15 cellular contexts compared by ENCODE assay signal in genomic region chr2:69954069-69954468, GRCh38. TPM values are rescaled to one million over a fixed set of nuclear protein-coding genes. Genes with fewer than 3 reads are reported as not detected.
DNase-seq lines count a peak whose midpoint lies in the region; ATAC-seq and TF ChIP-seq lines count a peak whose summit lies in the region.
"Had no signal": no experiment of that assay in that cellular context is flagged by ENCODE, and none has a peak within 500 bp of the region (broad histone marks: within the 10 kb centered on the region; RNA-seq: fewer than 3 reads in every experiment).

No MANE protein-coding gene starts in this region.

- intact Hi-C loops in dendritic cell treated with granulocyte-macrophage colony-stimulating factor and Interleukin-4, amounts not matched to agents 40 ng/mL and 50 ng/mL, for 4 days (cut with micrococcal nuclease) = no loop called here
- intact Hi-C loops in psoas muscle (cut with DNase I) = no loop called here

- H3K4me3 Mint-ChIP-seq in activated naive CD4-positive, alpha-beta T cell treated with anti-CD3 and anti-CD28 coated beads, Interleukin-2, amount 10 ng/mL, durations not matched to agents 7 days and 5 days = no peak overlapping the region
- no peak overlapping the region for H3K4me3 Mint-ChIP-seq in T-helper 17 cell
- H3K4me3 Mint-ChIP-seq in dendritic cell treated with granulocyte-macrophage colony-stimulating factor and Interleukin-4, amounts not matched to agents 40 ng/mL and 50 ng/mL, for 4 days = no peak overlapping the region
- H3K4me3 Mint-ChIP-seq: CD14-positive monocyte; CD8-positive, alpha-beta T cell had no signal

- no peaks in the 10 kb centered on the region for H3K27me3 ChIP-seq in psoas muscle (ENCODE audit: insufficient read depth in 3 of 3, low read length in 2 of 3)

- CTCF ChIA-PET in activated naive CD4-positive, alpha-beta T cell treated with anti-CD3 and anti-CD28 coated beads, Interleukin-2, amount 10 ng/mL, durations not matched to agents 7 days and 5 days (lab: Charles Lee) = interaction anchor here (0.8 kb wide), 1 partner anchor 9 kb away, joined by 3 read pairs; no protein-coding TSS in a partner anchor

- H3K9me3 ChIP-seq in T-helper 17 cell (ENCODE audit: control insufficient read depth, low read length, poor library complexity, severe bottlenecking) = no peaks in the 10 kb centered on the region
- H3K9me3 ChIP-seq in psoas muscle = no peaks in the 10 kb centered on the region
- H3K9me3 ChIP-seq: Caco-2 had no signal

- DNase-seq in activated naive CD4-positive, alpha-beta T cell treated with anti-CD3 and anti-CD28 coated beads, Interleukin-2, amount 50 U/mL, for 72 hours (ENCODE audit: low spot score in 2 of 2) = no peak
- no peak for DNase-seq in activated naive CD4-positive, alpha-beta T cell treated with anti-CD3 and anti-CD28 coated beads, Interleukin-2, amount 10 ng/mL, durations not matched to agents 7 days and 5 days
- DNase-seq in T-helper 17 cell (no peak), NCI-H1105 (lab: John Stamatoyannopoulos, UW) (no peak), NCI-H187 treated with DMSO at 0.1 percent for 48 hours (lab: John Stamatoyannopoulos, UW) (no peak), psoas muscle (no peak)
- DNase-seq: Caco-2; CD8-positive, alpha-beta T cell; DMS53; GF-D8; GM23248 had no signal

- no peak overlapping the region for H3K27ac ChIP-seq in psoas muscle
- H3K27ac ChIP-seq: 22Rv1, GM23248 had no signal

- peaks cover 5% of the 10 kb centered on the region for H3K4me1 Mint-ChIP-seq in activated naive CD4-positive, alpha-beta T cell treated with anti-CD3 and anti-CD28 coated beads, Interleukin-2, amount 10 ng/mL, durations not matched to agents 7 days and 5 days
- peaks cover 7% of the 10 kb centered on the region for H3K4me1 Mint-ChIP-seq in T-helper 17 cell
- H3K4me1 Mint-ChIP-seq in dendritic cell treated with granulocyte-macrophage colony-stimulating factor and Interleukin-4, amounts not matched to agents 40 ng/mL and 50 ng/mL, for 4 days (ENCODE audit: low read depth) = peaks cover 55% of the 10 kb centered on the region

- 95 to 98% (median 96%) methylated on average over 1 of the region's 1 CpG for WGBS in psoas muscle, 3 donors

- H3K9me3 Mint-ChIP-seq in activated naive CD4-positive, alpha-beta T cell treated with anti-CD3 and anti-CD28 coated beads, Interleukin-2, amount 50 U/mL, for 72 hours = no peaks in the 10 kb centered on the region
- H3K9me3 Mint-ChIP-seq in activated naive CD4-positive, alpha-beta T cell treated with anti-CD3 and anti-CD28 coated beads, Interleukin-2, amount 10 ng/mL, durations not matched to agents 7 days and 5 days = no peaks in the 10 kb centered on the region
- H3K9me3 Mint-ChIP-seq in dendritic cell treated with granulocyte-macrophage colony-stimulating factor and Interleukin-4, amounts not matched to agents 40 ng/mL and 50 ng/mL, for 4 days = no peaks in the 10 kb centered on the region
- H3K9me3 Mint-ChIP-seq: CD8-positive, alpha-beta T cell had no signal

- peak overlapping the region; percentile 9 to 40 for H3K27ac Mint-ChIP-seq in activated naive CD4-positive, alpha-beta T cell treated with anti-CD3 and anti-CD28 coated beads, Interleukin-2, amount 50 U/mL, for 72 hours
- no peak overlapping the region for H3K27ac Mint-ChIP-seq in activated naive CD4-positive, alpha-beta T cell treated with anti-CD3 and anti-CD28 coated beads, Interleukin-2, amount 10 ng/mL, durations not matched to agents 7 days and 5 days
- peak overlapping the region; percentile 67 for H3K27ac Mint-ChIP-seq in T-helper 17 cell
- H3K27ac Mint-ChIP-seq in dendritic cell treated with granulocyte-macrophage colony-stimulating factor and Interleukin-4, amounts not matched to agents 40 ng/mL and 50 ng/mL, for 4 days = peak overlapping the region; percentile 2
- H3K27ac Mint-ChIP-seq: CD8-positive, alpha-beta T cell had no signal

- H3K36me3 ChIP-seq in psoas muscle (ENCODE audit: insufficient read depth in 1 of 2, low read depth in 1 of 2) = no peaks in the 10 kb centered on the region

- TF ChIP-seq CTCF in psoas muscle (IDR thresholded peaks at IDR 0.05) = no peak

- H3K4me1 ChIP-seq in psoas muscle = no peaks in the 10 kb centered on the region
- H3K4me1 ChIP-seq: Caco-2 had no signal

- H3K36me3 Mint-ChIP-seq in activated naive CD4-positive, alpha-beta T cell treated with anti-CD3 and anti-CD28 coated beads, Interleukin-2, amount 50 U/mL, for 72 hours = no peaks in the 10 kb centered on the region
- no peaks in the 10 kb centered on the region for H3K36me3 Mint-ChIP-seq in activated naive CD4-positive, alpha-beta T cell treated with anti-CD3 and anti-CD28 coated beads, Interleukin-2, amount 10 ng/mL, durations not matched to agents 7 days and 5 days
- H3K36me3 Mint-ChIP-seq in T-helper 17 cell (ENCODE audit: low read depth) = peaks cover 4% of the 10 kb centered on the region
- H3K36me3 Mint-ChIP-seq in dendritic cell treated with granulocyte-macrophage colony-stimulating factor and Interleukin-4, amounts not matched to agents 40 ng/mL and 50 ng/mL, for 4 days (ENCODE audit: low read depth) = no peaks in the 10 kb centered on the region
- H3K36me3 Mint-ChIP-seq: CD14-positive monocyte; CD8-positive, alpha-beta T cell had no signal

- peaks cover 63% of the 10 kb centered on the region for H3K27me3 Mint-ChIP-seq in activated naive CD4-positive, alpha-beta T cell treated with anti-CD3 and anti-CD28 coated beads, Interleukin-2, amount 10 ng/mL, durations not matched to agents 7 days and 5 days
- peaks cover 35% of the 10 kb centered on the region for H3K27me3 Mint-ChIP-seq in T-helper 17 cell
- H3K27me3 Mint-ChIP-seq in dendritic cell treated with granulocyte-macrophage colony-stimulating factor and Interleukin-4, amounts not matched to agents 40 ng/mL and 50 ng/mL, for 4 days = peaks cover under 1% of the 10 kb centered on the region

- no peak for ATAC-seq in activated naive CD4-positive, alpha-beta T cell treated with anti-CD3 and anti-CD28 coated beads, Interleukin-2, amount 50 U/mL, for 72 hours
- no peak for ATAC-seq in T-helper 17 cell
- ATAC-seq in HG02840 (IDR thresholded peaks at IDR 0.05; ENCODE audit: low FRiP score, unreplicated experiment) = no peak
- no peak for ATAC-seq in psoas muscle
- ATAC-seq: CD8-positive, alpha-beta T cell had no signal

- H3K4me3 ChIP-seq in psoas muscle = no peak overlapping the region
- H3K4me3 ChIP-seq: GM23248 had no signal

RNA-seq across cellular contexts. Expression of gene ASPRV1, which starts 7.4 kb away (rescaled TPM):
- total RNA-seq in activated naive CD4-positive, alpha-beta T cell treated with anti-CD3 and anti-CD28 coated beads, Interleukin-2, amount 50 U/mL, for 72 hours = 1 to 10 TPM; 1.5 TPM
- total RNA-seq in T-helper 17 cell (1 to 10 TPM; 1.1 to 1.7 TPM), psoas muscle (1 to 10 TPM in 2 of 4 donors, under 1 TPM in 2; 0.42 to 1.8 (median 0.93) TPM)
- 1 to 10 TPM in 2 of 3 donors, under 1 TPM in 1; 0.20 to 1.2 (median 1.0) TPM for polyA plus RNA-seq in psoas muscle

RNA-seq across cellular contexts. Expression of gene MXD1, which starts 39.2 kb away (rescaled TPM):
- total RNA-seq in activated naive CD4-positive, alpha-beta T cell treated with anti-CD3 and anti-CD28 coated beads, Interleukin-2, amount 50 U/mL, for 72 hours = 10 to 100 TPM; 14.5 to 20.7 TPM
- total RNA-seq in T-helper 17 cell = 10 to 100 TPM; 45.0 to 46.2 TPM
- 10 to 100 TPM in 1 of 4 donors, 1 to 10 TPM in 3; 6.4 to 11.9 (median 7.6) TPM for total RNA-seq in psoas muscle
- 1 to 10 TPM; 2.8 to 3.9 (median 3.3) TPM for polyA plus RNA-seq in psoas muscle
